In the genomic region with DNA sequence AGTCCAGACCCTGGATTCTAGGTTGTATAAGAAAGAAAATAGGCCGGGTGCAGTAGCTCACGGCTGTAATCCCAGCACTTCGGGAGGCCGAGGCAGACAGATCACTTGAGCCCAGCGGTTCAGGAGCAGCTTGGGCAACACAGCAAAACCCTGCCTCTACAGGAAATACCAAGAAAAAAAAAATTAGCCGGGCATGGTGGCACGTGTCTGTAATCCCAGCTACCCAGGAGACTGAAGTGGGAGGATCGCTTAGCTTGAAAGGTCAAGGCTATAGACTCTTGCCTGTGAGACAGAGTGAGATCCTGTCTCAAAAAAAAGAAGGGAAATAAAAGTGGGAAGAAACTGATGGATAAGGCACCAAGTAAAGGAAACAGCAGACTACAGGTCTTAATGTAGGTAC, we compare ENCODE assay signal across 12 cellular contexts.
A peak's percentile ranks its signal among the peaks of the same experiment; 100 is the strongest.
DNase-seq lines count a peak whose midpoint lies in the region; ATAC-seq and TF ChIP-seq lines count a peak whose summit lies in the region.
"Had no signal": no experiment of that assay in that cellular context is flagged by ENCODE, and none has a peak within 500 bp of the region (broad histone marks: within the 10 kb centered on the region; RNA-seq: fewer than 3 reads in every experiment).

No MANE protein-coding gene starts in this region.

- H3K4me3 ChIP-seq in MG63 (no peak overlapping the region), coronary artery (no peak overlapping the region)
- H3K4me3 ChIP-seq: transverse colon had no signal

- no peaks in the 10 kb centered on the region for H3K9me3 ChIP-seq in MG63
- H3K9me3 ChIP-seq: transverse colon had no signal

- ATAC-seq in central memory CD8-positive, alpha-beta T cell (replicated peaks; ENCODE audit: extremely low read depth, poor library complexity, severe bottlenecking) = peak; percentile 15
- no peak for ATAC-seq in stimulated activated memory B cell treated with anti-CD40 and anti-IgM and Interleukin-4, amounts not matched to agents 10 μg/mL and 1 μg/mL and 100 μg/mL, for 72 hours
- no peak for ATAC-seq in GM19328 (IDR thresholded peaks at IDR 0.05; ENCODE audit: unreplicated experiment)
- ATAC-seq: sciatic nerve had no signal

- H3K27me3 ChIP-seq in MG63 = no peaks in the 10 kb centered on the region
- H3K27me3 ChIP-seq: transverse colon had no signal

- TF ChIP-seq CTCF in coronary artery (IDR thresholded peaks at IDR 0.05) = no peak

- H3K36me3 Mint-ChIP-seq in activated T-cell treated with anti-CD3 and anti-CD28 coated beads, Interleukin-2, amount 50 U/mL, for 24 hours (ENCODE audit: low read depth) = peaks cover 50% of the 10 kb centered on the region
- H3K36me3 Mint-ChIP-seq in central memory CD8-positive, alpha-beta T cell (ENCODE audit: insufficient read depth) = peaks cover 61% of the 10 kb centered on the region
- peaks cover 37% of the 10 kb centered on the region for H3K36me3 Mint-ChIP-seq in stimulated activated memory B cell treated with anti-CD40 and anti-IgM and Interleukin-4, amounts not matched to agents 10 μg/mL and 1 μg/mL and 100 μg/mL, for 72 hours

- peak overlapping the region; percentile 89 for H3K27ac Mint-ChIP-seq in activated T-cell treated with anti-CD3 and anti-CD28 coated beads, Interleukin-2, amount 50 U/mL, for 24 hours
- H3K27ac Mint-ChIP-seq in central memory CD8-positive, alpha-beta T cell (ENCODE audit: low read depth) = peak overlapping the region; percentile 86
- H3K27ac Mint-ChIP-seq in stimulated activated memory B cell treated with anti-CD40 and anti-IgM and Interleukin-4, amounts not matched to agents 10 μg/mL and 1 μg/mL and 100 μg/mL, for 72 hours = peak overlapping the region; percentile 77

- no peaks in the 10 kb centered on the region for H3K36me3 ChIP-seq in MG63
- H3K36me3 ChIP-seq: transverse colon had no signal

- peak overlapping the region; percentile 58 for H3K4me3 Mint-ChIP-seq in activated T-cell treated with anti-CD3 and anti-CD28 coated beads, Interleukin-2, amount 50 U/mL, for 24 hours
- H3K4me3 Mint-ChIP-seq in central memory CD8-positive, alpha-beta T cell = peak overlapping the region; percentile 73
- H3K4me3 Mint-ChIP-seq in stimulated activated memory B cell treated with anti-CD40 and anti-IgM and Interleukin-4, amounts not matched to agents 10 μg/mL and 1 μg/mL and 100 μg/mL, for 72 hours = peak overlapping the region; percentile 55

- in situ Hi-C loops in KBM-7 (cut with MboI; ENCODE audit: low pct_unique_long_range_greater_than_20kb, low sequenced_read_pairs) = no loop called here

- no peaks in the 10 kb centered on the region for H3K27me3 Mint-ChIP-seq in activated T-cell treated with anti-CD3 and anti-CD28 coated beads, Interleukin-2, amount 50 U/mL, for 24 hours
- H3K27me3 Mint-ChIP-seq in central memory CD8-positive, alpha-beta T cell = no peaks in the 10 kb centered on the region
- H3K27me3 Mint-ChIP-seq in stimulated activated memory B cell treated with anti-CD40 and anti-IgM and Interleukin-4, amounts not matched to agents 10 μg/mL and 1 μg/mL and 100 μg/mL, for 72 hours = no peaks in the 10 kb centered on the region

- no peak overlapping the region for H3K27ac ChIP-seq in coronary artery
- H3K27ac ChIP-seq: transverse colon had no signal

- peaks cover 14% of the 10 kb centered on the region for H3K9me3 Mint-ChIP-seq in activated T-cell treated with anti-CD3 and anti-CD28 coated beads, Interleukin-2, amount 50 U/mL, for 24 hours
- H3K9me3 Mint-ChIP-seq in central memory CD8-positive, alpha-beta T cell = no peaks in the 10 kb centered on the region
- peaks cover 2% of the 10 kb centered on the region for H3K9me3 Mint-ChIP-seq in stimulated activated memory B cell treated with anti-CD40 and anti-IgM and Interleukin-4, amounts not matched to agents 10 μg/mL and 1 μg/mL and 100 μg/mL, for 72 hours

- peaks cover 84% of the 10 kb centered on the region for H3K4me1 Mint-ChIP-seq in activated T-cell treated with anti-CD3 and anti-CD28 coated beads, Interleukin-2, amount 50 U/mL, for 24 hours (ENCODE audit: low read depth)
- peaks cover 74% of the 10 kb centered on the region for H3K4me1 Mint-ChIP-seq in central memory CD8-positive, alpha-beta T cell
- peaks cover 74% of the 10 kb centered on the region for H3K4me1 Mint-ChIP-seq in stimulated activated memory B cell treated with anti-CD40 and anti-IgM and Interleukin-4, amounts not matched to agents 10 μg/mL and 1 μg/mL and 100 μg/mL, for 72 hours

- no peak for DNase-seq in activated T-cell treated with anti-CD3 and anti-CD28 coated beads, Interleukin-2, amount 50 U/mL, for 24 hours
- DNase-seq in activated T-cell treated with anti-CD3 and anti-CD28 coated beads, Interleukin-2, amount 50 U/mL, for 48 hours = no peak
- peak; percentile 53 for DNase-seq in KBM-7
- no peak for DNase-seq in central memory CD8-positive, alpha-beta T cell (ENCODE audit: low spot score in 2 of 2)
- DNase-seq in MG63 = no peak
- no peak for DNase-seq in coronary artery (ENCODE audit: low spot score)
- DNase-seq: activated CD8-positive, alpha-beta memory T cell treated with anti-CD3 and anti-CD28 coated beads, Interleukin-2, amount 50 U/mL, for 4 hours; NCI-H2029 treated with DMSO at 0.1 percent for 48 hours; transverse colon had no signal
